ENCODE assay signal across 1 cellular context in the genomic region with DNA sequence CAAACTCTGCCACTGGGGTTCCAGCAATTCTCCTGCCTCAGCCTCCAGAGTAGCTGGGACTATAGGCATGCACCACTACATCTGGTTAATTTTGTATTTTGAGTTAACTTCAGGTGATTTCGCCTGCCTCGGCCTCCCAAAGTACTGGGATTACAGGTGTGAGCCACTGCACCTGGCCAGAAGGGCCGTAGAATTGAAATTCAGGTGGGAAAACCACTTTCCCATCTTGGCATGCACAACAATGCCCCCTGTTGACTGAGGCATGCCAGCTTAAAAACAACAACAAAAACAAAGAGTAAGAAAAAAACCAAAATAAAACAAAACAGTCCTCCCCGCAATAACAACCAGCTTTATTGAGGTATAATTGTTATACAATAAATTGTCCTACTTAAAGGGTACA.
TF ChIP-seq lines count a peak whose summit lies in the region.

No MANE protein-coding gene starts in this region.

TF ChIP-seq in SK-N-SH treated with all-trans-retinoic acid at 6 μM for 48 hours, 23 proteins besides CTCF, POLR2A, EP300 and RAD21 (continued from another document):
- TF ChIP-seq, protein P1, sequence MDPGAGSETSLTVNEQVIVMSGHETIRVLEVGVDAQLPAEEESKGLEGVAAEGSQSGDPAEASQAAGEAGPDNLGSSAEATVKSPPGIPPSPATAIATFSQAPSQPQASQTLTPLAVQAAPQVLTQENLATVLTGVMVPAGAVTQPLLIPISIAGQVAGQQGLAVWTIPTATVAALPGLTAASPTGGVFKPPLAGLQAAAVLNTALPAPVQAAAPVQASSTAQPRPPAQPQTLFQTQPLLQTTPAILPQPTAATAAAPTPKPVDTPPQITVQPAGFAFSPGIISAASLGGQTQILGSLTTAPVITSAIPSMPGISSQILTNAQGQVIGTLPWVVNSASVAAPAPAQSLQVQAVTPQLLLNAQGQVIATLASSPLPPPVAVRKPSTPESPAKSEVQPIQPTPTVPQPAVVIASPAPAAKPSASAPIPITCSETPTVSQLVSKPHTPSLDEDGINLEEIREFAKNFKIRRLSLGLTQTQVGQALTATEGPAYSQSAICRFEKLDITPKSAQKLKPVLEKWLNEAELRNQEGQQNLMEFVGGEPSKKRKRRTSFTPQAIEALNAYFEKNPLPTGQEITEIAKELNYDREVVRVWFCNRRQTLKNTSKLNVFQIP (CRISPR knock-in tag; IDR thresholded peaks at IDR 0.05; ENCODE audit: borderline replicate concordance, low read depth): no peak
